6 cellular contexts compared by ENCODE assay signal in genomic region chr7:132263151-132263550, GRCh38.
"Had no signal": no experiment of that assay in that cellular context is flagged by ENCODE, and none has a peak within 500 bp of the region (broad histone marks: within the 10 kb centered on the region; RNA-seq: fewer than 3 reads in every experiment).

No MANE protein-coding gene starts in this region.

- ATAC-seq: GM23338 had no signal

- H3K4me2 ChIP-seq: GM23338, KMS-11 had no signal

- H3K9ac ChIP-seq: KMS-11 had no signal

- H3K27ac ChIP-seq: KMS-11 had no signal

- H2AFZ ChIP-seq: GM23338 had no signal

- DNase-seq: H9, HCEC 1CT, IMR-90, KBM-7 had no signal

- H3K4me3 ChIP-seq: GM23338 had no signal
